13 cellular contexts compared by ENCODE assay signal in the genomic region with DNA sequence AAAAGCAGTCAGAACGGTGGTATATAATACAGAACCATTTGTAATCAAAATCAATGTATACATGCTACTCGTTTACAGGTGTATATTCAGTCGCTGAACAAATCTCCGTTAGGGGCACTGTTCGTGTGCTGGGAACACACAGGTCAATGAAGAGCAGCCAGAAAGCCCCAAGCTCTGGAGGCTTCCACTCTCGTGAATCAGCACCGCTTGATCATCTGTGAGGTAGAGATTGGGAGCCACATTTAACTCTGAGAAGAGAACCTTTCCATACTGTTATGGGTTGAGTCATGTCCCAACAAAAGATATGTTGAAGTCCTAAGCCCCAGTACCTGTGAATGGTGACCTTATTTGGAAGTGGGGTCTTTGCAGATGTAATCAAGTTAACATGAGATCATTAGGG. TPM values are rescaled to one million over a fixed set of nuclear protein-coding genes. Genes with fewer than 3 reads are reported as not detected.
A peak's percentile ranks its signal among the peaks of the same experiment; 100 is the strongest.
DNase-seq lines count a peak whose midpoint lies in the region; ATAC-seq and TF ChIP-seq lines count a peak whose summit lies in the region.
"Had no signal": no experiment of that assay in that cellular context is flagged by ENCODE, and none has a peak within 500 bp of the region (broad histone marks: within the 10 kb centered on the region; RNA-seq: fewer than 3 reads in every experiment).

No MANE protein-coding gene starts in this region.

- in situ Hi-C loops in SK-MEL-5 (cut with HindIII; ENCODE audit: low pct_unique_long_range_greater_than_20kb, low sequenced_read_pairs) = no loop called here

- ATAC-seq in HG03457 (IDR thresholded peaks at IDR 0.05; ENCODE audit: unreplicated experiment) = no peak

- DNase-seq in CD8-positive, alpha-beta memory T cell = no peak
- DNase-seq in SK-MEL-5 (ENCODE audit: low read depth, low spot score) = peak; percentile 79
- DNase-seq in epithelial cell of esophagus (ENCODE audit: low read depth) = peak; percentile 80
- no peak for DNase-seq in NCI-H226
- no peak for DNase-seq in foreskin fibroblast
- no peak for DNase-seq in KG1 (lab: John Stamatoyannopoulos, UW)
- DNase-seq: activated B cell treated with CpG ODN at 0.5 μM for 24 hours, amniotic stem cell, GOT3, NCI-H2081 treated with DMSO at 0.1 percent for 48 hours had no signal

- H3K4me3 Mint-ChIP-seq in CD8-positive, alpha-beta memory T cell = peak overlapping the region in 2 of 7 donors; percentile 5 to 65
- H3K4me3 Mint-ChIP-seq: activated B cell treated with CpG ODN at 0.5 μM for 24 hours had no signal

- CTCF ChIA-PET in CD8-positive, alpha-beta memory T cell (lab: Charles Lee) = no interaction called here

- POLR2A ChIA-PET in CD8-positive, alpha-beta memory T cell (lab: Charles Lee) = no interaction called here

- peaks cover 94% of the 10 kb centered on the region for H3K4me1 ChIP-seq in CD8-positive, alpha-beta memory T cell (ENCODE audit: insufficient read depth, low read length)

- H3K27me3 Mint-ChIP-seq in CD8-positive, alpha-beta memory T cell = peaks cover 0 to 3% of the 10 kb centered on the region in 2 donors
- H3K27me3 Mint-ChIP-seq: activated B cell treated with CpG ODN at 0.5 μM for 24 hours had no signal

- H3K4me1 Mint-ChIP-seq in CD8-positive, alpha-beta memory T cell = peaks cover 59 to 80% (median 79%) of the 10 kb centered on the region in 3 donors

- H3K36me3 ChIP-seq in CD8-positive, alpha-beta memory T cell (ENCODE audit: insufficient read depth, low read length) = peaks cover 6% of the 10 kb centered on the region

- no peaks in the 10 kb centered on the region for H3K27me3 ChIP-seq in CD8-positive, alpha-beta memory T cell (ENCODE audit: insufficient read depth, low read length, poor library complexity, severe bottlenecking)
- H3K27me3 ChIP-seq: BLaER1 had no signal

- H3K36me3 Mint-ChIP-seq in CD8-positive, alpha-beta memory T cell = peaks cover 2 to 29% (median 4%) of the 10 kb centered on the region in 3 donors

- H3K27ac Mint-ChIP-seq in CD8-positive, alpha-beta memory T cell = peak overlapping the region in 7 of 8 donors; percentile 9 to 80 (median 25)
- H3K27ac Mint-ChIP-seq: activated B cell treated with CpG ODN at 0.5 μM for 24 hours had no signal

- no peaks in the 10 kb centered on the region for H3K9me3 ChIP-seq in CD8-positive, alpha-beta memory T cell (ENCODE audit: low read length)
- H3K9me3 ChIP-seq: BLaER1 had no signal

- H3K4me3 ChIP-seq in CD8-positive, alpha-beta memory T cell (ENCODE audit: low read length) = no peak overlapping the region
- H3K4me3 ChIP-seq in epithelial cell of esophagus (ENCODE audit: low read length) (no peak overlapping the region), foreskin fibroblast (ENCODE audit: low read depth in 1 of 2, low read length in 2 of 2) (no peak overlapping the region)
- H3K4me3 ChIP-seq: BLaER1 had no signal

- TF ChIP-seq CTCF in 22Rv1 (IDR thresholded peaks at IDR 0.05) (peak; percentile 46), epithelial cell of esophagus (IDR thresholded peaks at IDR 0.05; ENCODE audit: insufficient read depth, low read depth, low read length, missing control alignments) (peak; percentile 13), foreskin fibroblast (IDR thresholded peaks at IDR 0.05; ENCODE audit: low read depth, low read length) (no peak)

- H3K27ac ChIP-seq in 22Rv1 = no peak overlapping the region
- H3K27ac ChIP-seq in CD8-positive, alpha-beta memory T cell (ENCODE audit: low read depth, low read length) = no peak overlapping the region
- H3K27ac ChIP-seq: BLaER1 had no signal

- H3K9me3 Mint-ChIP-seq in CD8-positive, alpha-beta memory T cell = no peaks in the 10 kb centered on the region
- H3K9me3 Mint-ChIP-seq: activated B cell treated with CpG ODN at 0.5 μM for 24 hours had no signal

RNA-seq across cellular contexts. Expression of a gene that starts 5.4 kb away (rescaled TPM):
- 100 to 1,000 TPM; 115 to 129 TPM for total RNA-seq in CD8-positive, alpha-beta memory T cell
- 279 TPM for polyA plus RNA-seq in CD8-positive, alpha-beta memory T cell
- total RNA-seq in SK-MEL-5 (2014; rRNA removed; shearing (Covaris generic)) = 60.7 and 69.2 TPM in 2 replicates
- 94.5 and 109 TPM in 2 replicates for polyA plus RNA-seq in SK-MEL-5 (2015; cell fraction: cytosol; rRNA removed)
- polyA plus RNA-seq in SK-MEL-5 (2015; cell fraction: nucleus; rRNA removed) = 196 and 273 TPM in 2 replicates

RNA-seq across cellular contexts. Expression of a gene that starts 53.2 kb away (rescaled TPM):
- total RNA-seq in CD8-positive, alpha-beta memory T cell = 100 to 1,000 TPM; 118 to 122 TPM
- polyA plus RNA-seq in CD8-positive, alpha-beta memory T cell = 43.2 TPM
- total RNA-seq in SK-MEL-5 (2014; rRNA removed; shearing (Covaris generic)) = 96.8 and 116 TPM in 2 replicates
- polyA plus RNA-seq in SK-MEL-5 (2015; cell fraction: cytosol; rRNA removed) = 153 and 199 TPM in 2 replicates
- polyA plus RNA-seq in SK-MEL-5 (2015; cell fraction: nucleus; rRNA removed) = 546 and 730 TPM in 2 replicates

Comparison
In these comparisons a context has a peak if more than half of its experiments do, and no peak if none do; other contexts are left out.
1. DNase-seq: peak in SK-MEL-5 (single experiment) and epithelial cell of esophagus (single experiment); none in CD8-positive, alpha-beta memory T cell (0 of 5), NCI-H226 (single experiment), foreskin fibroblast (0 of 2) and KG1 (single experiment).